Comparison of ENCODE assay signal across 30 cellular contexts in the genomic region with DNA sequence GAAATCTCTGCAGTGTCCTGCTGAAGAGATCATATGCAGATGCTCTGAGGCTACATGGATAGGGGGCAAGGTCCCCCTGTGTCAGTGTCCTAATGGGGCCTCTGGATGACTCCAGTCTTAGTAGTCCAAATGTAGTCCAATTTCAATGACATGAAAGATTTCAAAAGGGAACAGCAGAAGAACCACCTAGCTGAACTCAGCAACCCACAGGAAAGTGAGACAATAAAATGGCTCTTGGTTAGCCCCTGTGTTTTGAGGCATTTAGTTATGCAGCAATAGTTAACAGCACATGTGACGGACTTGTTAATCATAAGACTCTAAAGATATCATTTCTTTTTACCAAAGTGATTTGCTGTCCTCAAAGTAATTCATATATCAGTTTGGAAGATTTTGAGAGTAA. TPM values are rescaled to one million over a fixed set of nuclear protein-coding genes. Genes with fewer than 3 reads are reported as not detected.
"Had no signal": no experiment of that assay in that cellular context is flagged by ENCODE, and none has a peak within 500 bp of the region (broad histone marks: within the 10 kb centered on the region; RNA-seq: fewer than 3 reads in every experiment).

No MANE protein-coding gene starts in this region.

- H3K4me1 ChIP-seq: stomach, suprapubic skin, testis, thyroid gland, tibial artery, tibial nerve, transverse colon, upper lobe of left lung, upper lobe of right lung, uterus, vagina had no signal

- ATAC-seq: stimulated activated effector memory CD8-positive, alpha-beta T cell treated with anti-CD3 and anti-CD28 coated beads, Interleukin-12 subunit alpha, Interleukin-12 subunit beta, amount 100 ng/mL, for 72 hours; stimulated activated memory B cell treated with anti-CD40 and anti-IgM and Interleukin-4, amounts not matched to agents 10 μg/mL and 1 μg/mL and 100 μg/mL, for 72 hours; stimulated activated naive B cell treated with anti-CD40 and anti-IgM and Interleukin-4, amounts not matched to agents 10 μg/mL and 1 μg/mL and 100 μg/mL, for 72 hours; stimulated activated naive CD8-positive, alpha-beta T cell treated with anti-CD3 and anti-CD28 coated beads, Interleukin-15, amount 100 ng/mL, for 72 hours; stimulated activated naive CD8-positive, alpha-beta T cell treated with anti-CD3 and anti-CD28 coated beads, Interleukin-15, Interleukin-2, amounts not matched to agents 100 U/mL and 50 U/mL, for 24 hours; upper lobe of right lung had no signal

- H3K4me3 Mint-ChIP-seq: stimulated activated effector memory CD8-positive, alpha-beta T cell treated with anti-CD3 and anti-CD28 coated beads, Interleukin-12 subunit alpha, Interleukin-12 subunit beta, amount 100 ng/mL, for 72 hours; stimulated activated memory B cell treated with anti-CD40 and anti-IgM and Interleukin-4, amounts not matched to agents 10 μg/mL and 1 μg/mL and 100 μg/mL, for 72 hours; stimulated activated naive B cell treated with anti-CD40 and anti-IgM and Interleukin-4, amounts not matched to agents 10 μg/mL and 1 μg/mL and 100 μg/mL, for 72 hours; stimulated activated naive CD8-positive, alpha-beta T cell treated with anti-CD3 and anti-CD28 coated beads, Interleukin-15, amount 100 ng/mL, for 72 hours; stimulated activated naive CD8-positive, alpha-beta T cell treated with anti-CD3 and anti-CD28 coated beads, Interleukin-15, Interleukin-2, amounts not matched to agents 100 ng/mL and 50 ng/mL, for 24 hours; type B pancreatic cell had no signal

- FAIRE-seq: urothelium cell line had no signal

- H3K4me1 Mint-ChIP-seq: stimulated activated effector memory CD8-positive, alpha-beta T cell treated with anti-CD3 and anti-CD28 coated beads, Interleukin-12 subunit alpha, Interleukin-12 subunit beta, amount 100 ng/mL, for 72 hours; stimulated activated memory B cell treated with anti-CD40 and anti-IgM and Interleukin-4, amounts not matched to agents 10 μg/mL and 1 μg/mL and 100 μg/mL, for 72 hours; stimulated activated naive B cell treated with anti-CD40 and anti-IgM and Interleukin-4, amounts not matched to agents 10 μg/mL and 1 μg/mL and 100 μg/mL, for 72 hours; stimulated activated naive CD8-positive, alpha-beta T cell treated with anti-CD3 and anti-CD28 coated beads, Interleukin-15, amount 100 ng/mL, for 72 hours had no signal

- H3K4me3 ChIP-seq: stomach, suprapubic skin, testis, thoracic aorta, thyroid gland, tibial artery, tibial nerve, transverse colon, upper lobe of left lung, upper lobe of right lung, uterus, vagina had no signal

- H3K9me3 Mint-ChIP-seq: stimulated activated effector memory CD8-positive, alpha-beta T cell treated with anti-CD3 and anti-CD28 coated beads, Interleukin-12 subunit alpha, Interleukin-12 subunit beta, amount 100 ng/mL, for 72 hours; stimulated activated memory B cell treated with anti-CD40 and anti-IgM and Interleukin-4, amounts not matched to agents 10 μg/mL and 1 μg/mL and 100 μg/mL, for 72 hours; stimulated activated naive B cell treated with anti-CD40 and anti-IgM and Interleukin-4, amounts not matched to agents 10 μg/mL and 1 μg/mL and 100 μg/mL, for 72 hours; stimulated activated naive CD8-positive, alpha-beta T cell treated with anti-CD3 and anti-CD28 coated beads, Interleukin-15, amount 100 ng/mL, for 72 hours; stimulated activated naive CD8-positive, alpha-beta T cell treated with anti-CD3 and anti-CD28 coated beads, Interleukin-15, Interleukin-2, amounts not matched to agents 100 ng/mL and 50 ng/mL, for 24 hours; type B pancreatic cell had no signal

- H3K36me3 Mint-ChIP-seq: stimulated activated effector memory CD8-positive, alpha-beta T cell treated with anti-CD3 and anti-CD28 coated beads, Interleukin-12 subunit alpha, Interleukin-12 subunit beta, amount 100 ng/mL, for 72 hours; stimulated activated memory B cell treated with anti-CD40 and anti-IgM and Interleukin-4, amounts not matched to agents 10 μg/mL and 1 μg/mL and 100 μg/mL, for 72 hours; stimulated activated naive B cell treated with anti-CD40 and anti-IgM and Interleukin-4, amounts not matched to agents 10 μg/mL and 1 μg/mL and 100 μg/mL, for 72 hours; type B pancreatic cell had no signal

- H3K36me3 ChIP-seq: stomach, suprapubic skin, thoracic aorta, thyroid gland, tibial nerve, transverse colon, upper lobe of left lung, upper lobe of right lung, uterus, vagina had no signal

- H3K9me3 ChIP-seq: suprapubic skin, testis, thyroid gland, tibial artery, tibial nerve, transverse colon, upper lobe of left lung, uterus, vagina had no signal

- H3K27me3 ChIP-seq: stomach, suprapubic skin, testis, thyroid gland, tibial artery, tibial nerve, transverse colon, upper lobe of left lung, upper lobe of right lung, uterus, vagina had no signal

- H3K27me3 Mint-ChIP-seq: stimulated activated naive CD8-positive, alpha-beta T cell treated with anti-CD3 and anti-CD28 coated beads, Interleukin-15, amount 100 ng/mL, for 72 hours; type B pancreatic cell had no signal

- DNase-seq: stimulated activated CD4-positive, alpha-beta T cell treated with anti-CD3 and anti-CD28 coated beads, Interleukin-2, amount 100 ng/mL, for 48 hours; stimulated activated CD4-positive, alpha-beta T cell treated with anti-CD3 and anti-CD28 coated beads, Interleukin-4, amount 100 ng/mL, for 1 hour; stimulated activated CD4-positive, alpha-beta T cell treated with anti-CD3 and anti-CD28 coated beads, Interleukin-4, amount 100 ng/mL, for 24 hours; stimulated activated CD4-positive, alpha-beta T cell treated with anti-CD3 and anti-CD28 coated beads, Interleukin-4, amount 100 ng/mL, for 4 hours; stimulated activated CD8-positive, alpha-beta memory T cell treated with anti-CD3 and anti-CD28 coated beads, Interleukin-4, amount 100 ng/mL, for 48 hours; stimulated activated naive B cell treated with anti-CD40 and anti-IgM and Interleukin-4, amounts not matched to agents 10 μg/mL and 1 μg/mL and 100 μg/mL, for 72 hours; stimulated activated naive CD4-positive, alpha-beta T cell treated with Interleukin-2 at 50 U/mL for 16 hours; stimulated activated naive CD8-positive, alpha-beta T cell treated with anti-CD3 and anti-CD28 coated beads, Interleukin-15, amount 100 ng/mL, for 72 hours; stimulated activated naive CD8-positive, alpha-beta T cell treated with anti-CD3 and anti-CD28 coated beads, Interleukin-15, Interleukin-2, amounts not matched to agents 100 U/mL and 50 U/mL, for 24 hours; stomach; substantia nigra; testis; thyroid gland; tibial artery; transverse colon; trophoblast cell; upper lobe of left lung; upper lobe of right lung; uterus had no signal

- H3K27ac ChIP-seq: stomach, suprapubic skin, testis, thoracic aorta, thyroid gland, tibial artery, tibial nerve, transverse colon, upper lobe of left lung, upper lobe of right lung, uterus, vagina had no signal

- H3K27ac Mint-ChIP-seq: stimulated activated effector memory CD8-positive, alpha-beta T cell treated with anti-CD3 and anti-CD28 coated beads, Interleukin-12 subunit alpha, Interleukin-12 subunit beta, amount 100 ng/mL, for 72 hours; stimulated activated memory B cell treated with anti-CD40 and anti-IgM and Interleukin-4, amounts not matched to agents 10 μg/mL and 1 μg/mL and 100 μg/mL, for 72 hours; stimulated activated naive B cell treated with anti-CD40 and anti-IgM and Interleukin-4, amounts not matched to agents 10 μg/mL and 1 μg/mL and 100 μg/mL, for 72 hours; stimulated activated naive CD8-positive, alpha-beta T cell treated with anti-CD3 and anti-CD28 coated beads, Interleukin-15, amount 100 ng/mL, for 72 hours; stimulated activated naive CD8-positive, alpha-beta T cell treated with anti-CD3 and anti-CD28 coated beads, Interleukin-15, Interleukin-2, amounts not matched to agents 100 ng/mL and 50 ng/mL, for 24 hours; type B pancreatic cell had no signal

RNA-seq across cellular contexts. Expression of a gene that starts 22.7 kb away (rescaled TPM):
- total RNA-seq: subcutaneous adipose tissue, suprapubic skin, temporal lobe, testis, thoracic aorta, thyroid gland, transverse colon, upper lobe of left lung, upper lobe of right lung, vagina had no signal
